ENCODE assay signal across 15 cellular contexts in genomic region chr11:95025594-95025993, GRCh38. TPM values are rescaled to one million over a fixed set of nuclear protein-coding genes. Genes with fewer than 3 reads are reported as not detected.
"Had no signal": no experiment of that assay in that cellular context is flagged by ENCODE, and none has a peak within 500 bp of the region (broad histone marks: within the 10 kb centered on the region; RNA-seq: fewer than 3 reads in every experiment).

No MANE protein-coding gene starts in this region.

RNA-seq across cellular contexts. Expression of gene KDM4E, which starts 0.5 kb away (rescaled TPM):
- total RNA-seq: activated B cell treated with CpG ODN at 0.5 μM for 24 hours; activated CD4-positive, alpha-beta memory T cell treated with anti-CD3 and anti-CD28 coated beads for 36 hours; activated CD4-positive, alpha-beta memory T cell treated with anti-CD3 and anti-CD28 coated beads, Interleukin-2, amount 10 ng/mL, durations not matched to agents 7 days and 5 days; activated CD4-positive, alpha-beta T cell treated with anti-CD3 and anti-CD28 coated beads for 36 hours; activated CD4-positive, alpha-beta T cell treated with anti-CD3 and anti-CD28 coated beads, Interleukin-2, amount 10 ng/mL, durations not matched to agents 24 days and 14 days; activated CD4-positive, alpha-beta T cell treated with anti-CD3 and anti-CD28 coated beads, Interleukin-2, amount 10 ng/mL, durations not matched to agents 7 days and 5 days; activated CD8-positive, alpha-beta memory T cell treated with anti-CD3 and anti-CD28 coated beads for 36 hours; activated CD8-positive, alpha-beta memory T cell treated with anti-CD3 and anti-CD28 coated beads, Interleukin-2, amount 10 ng/mL, durations not matched to agents 7 days and 5 days; activated CD8-positive, alpha-beta T cell treated with anti-CD3 and anti-CD28 coated beads for 36 hours; activated CD8-positive, alpha-beta T cell treated with anti-CD3 and anti-CD28 coated beads, Interleukin-2, amount 10 ng/mL, durations not matched to agents 7 days and 5 days; T-cell; T-helper 1 cell treated with Interleukin-12 subunit alpha and Interleukin-12 subunit beta and Interleukin-4 antibody, amounts not matched to agents 30 ng/mL and 1 ng/mL, for 36 hours; T-helper 17 cell; T-helper 2 cell treated with Interferon-gamma antibody and Interleukin-4, amounts not matched to agents 100 ng/mL and 5 ng/mL, for 36 hours; WTC11 had no signal

RNA-seq across cellular contexts. Expression of gene KDM4F, which starts 23.6 kb away (rescaled TPM):
- total RNA-seq: activated B cell treated with CpG ODN at 0.5 μM for 24 hours; activated CD4-positive, alpha-beta memory T cell treated with anti-CD3 and anti-CD28 coated beads for 36 hours; activated CD4-positive, alpha-beta memory T cell treated with anti-CD3 and anti-CD28 coated beads, Interleukin-2, amount 10 ng/mL, durations not matched to agents 7 days and 5 days; activated CD4-positive, alpha-beta T cell treated with anti-CD3 and anti-CD28 coated beads for 36 hours; activated CD4-positive, alpha-beta T cell treated with anti-CD3 and anti-CD28 coated beads, Interleukin-2, amount 10 ng/mL, durations not matched to agents 24 days and 14 days; activated CD4-positive, alpha-beta T cell treated with anti-CD3 and anti-CD28 coated beads, Interleukin-2, amount 10 ng/mL, durations not matched to agents 7 days and 5 days; activated CD8-positive, alpha-beta memory T cell treated with anti-CD3 and anti-CD28 coated beads for 36 hours; activated CD8-positive, alpha-beta memory T cell treated with anti-CD3 and anti-CD28 coated beads, Interleukin-2, amount 10 ng/mL, durations not matched to agents 7 days and 5 days; activated CD8-positive, alpha-beta T cell treated with anti-CD3 and anti-CD28 coated beads for 36 hours; activated CD8-positive, alpha-beta T cell treated with anti-CD3 and anti-CD28 coated beads, Interleukin-2, amount 10 ng/mL, durations not matched to agents 7 days and 5 days; T-cell; T-helper 1 cell treated with Interleukin-12 subunit alpha and Interleukin-12 subunit beta and Interleukin-4 antibody, amounts not matched to agents 30 ng/mL and 1 ng/mL, for 36 hours; T-helper 17 cell; T-helper 2 cell treated with Interferon-gamma antibody and Interleukin-4, amounts not matched to agents 100 ng/mL and 5 ng/mL, for 36 hours; WTC11 had no signal
